In genomic region chr17:81509048-81509686, GRCh38 we compare ENCODE assay signal across 1 cellular context.
TF ChIP-seq lines count a peak whose summit lies in the region.

No MANE protein-coding gene starts in this region.

TF ChIP-seq in HCT116, 20 proteins besides CTCF, POLR2A, EP300 and RAD21:
- peak; percentile 84 for TF ChIP-seq POLR2AphosphoS5 (IDR thresholded peaks at IDR 0.05; ENCODE audit: low read depth, low read length)
- no peak for TF ChIP-seq FOSL1 (IDR thresholded peaks at IDR 0.05; ENCODE audit: low read depth)
- no peak for TF ChIP-seq SP1 (IDR thresholded peaks at IDR 0.05; ENCODE audit: low read depth)
- TF ChIP-seq ZNF274 (IDR thresholded peaks at IDR 0.05; ENCODE audit: low read depth, low read length), result no peak
- TF ChIP-seq YY1 (IDR thresholded peaks at IDR 0.05; ENCODE audit: extremely low read depth, insufficient replicate concordance, low read depth, low read length), result peak; percentile 16
- TF ChIP-seq SRF (IDR thresholded peaks at IDR 0.05; ENCODE audit: low read depth), result no peak
- TF ChIP-seq ELF1 (IDR thresholded peaks at IDR 0.05; ENCODE audit: borderline replicate concordance, low read depth), result no peak
- no peak for TF ChIP-seq ZBTB33 (IDR thresholded peaks at IDR 0.05; ENCODE audit: extremely low read depth, insufficient replicate concordance, low read length)
